12 cellular contexts compared by ENCODE assay signal in the genomic region with DNA sequence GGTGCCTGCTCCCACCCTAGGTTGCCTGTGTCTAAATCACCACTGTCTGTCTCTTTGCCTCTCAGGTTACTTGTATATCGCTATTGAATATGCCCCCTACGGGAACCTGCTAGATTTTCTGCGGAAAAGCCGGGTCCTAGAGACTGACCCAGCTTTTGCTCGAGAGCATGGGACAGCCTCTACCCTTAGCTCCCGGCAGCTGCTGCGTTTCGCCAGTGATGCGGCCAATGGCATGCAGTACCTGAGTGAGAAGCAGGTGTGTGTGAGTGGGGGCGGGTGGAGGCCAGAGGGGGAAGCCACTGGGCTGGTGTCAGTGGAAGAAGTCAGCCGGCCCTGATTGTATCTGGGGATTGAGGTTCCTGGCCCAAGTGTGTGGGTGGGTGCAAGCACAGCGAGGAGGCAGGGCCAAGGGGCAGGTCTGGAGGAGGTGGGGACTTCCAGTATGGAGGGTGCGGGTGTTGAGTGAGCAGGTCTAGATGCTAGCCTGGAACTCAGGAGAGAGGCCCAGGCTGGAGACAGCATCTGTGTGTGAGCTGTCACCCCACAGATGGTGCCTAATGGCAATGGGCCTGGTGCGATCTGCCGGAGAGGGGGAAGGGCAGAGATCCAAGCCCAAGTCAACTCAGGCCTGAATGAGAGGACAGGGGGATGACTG. TPM values are rescaled to one million over a fixed set of nuclear protein-coding genes. Genes with fewer than 3 reads are reported as not detected.
DNase-seq lines count a peak whose midpoint lies in the region; ATAC-seq, FAIRE-seq and TF ChIP-seq lines count a peak whose summit lies in the region.
"Had no signal": no experiment of that assay in that cellular context is flagged by ENCODE, and none has a peak within 500 bp of the region (broad histone marks: within the 10 kb centered on the region; RNA-seq: fewer than 3 reads in every experiment).

No MANE protein-coding gene starts in this region.

- peaks cover 6% of the 10 kb centered on the region for H3K4me1 Mint-ChIP-seq in WTC11

- H3K36me3 Mint-ChIP-seq in WTC11: no peaks in the 10 kb centered on the region

- no peaks in the 10 kb centered on the region for H3K27me3 Mint-ChIP-seq in WTC11 (ENCODE audit: low read depth)

- TF ChIP-seq POLR2A in HepG2 (IDR thresholded peaks at IDR 0.05; ENCODE audit: insufficient read depth in 1 of 2, low read depth in 2 of 2, low read length in 2 of 2): no peak

- ATAC-seq in WTC11 (no peak), sciatic nerve (no peak), HepG2 (no peak), HG03280 (IDR thresholded peaks at IDR 0.05; ENCODE audit: unreplicated experiment) (no peak)

- no peak for TF ChIP-seq CTCF in WTC11 (IDR thresholded peaks at IDR 0.05)
- TF ChIP-seq CTCF in dorsolateral prefrontal cortex (IDR thresholded peaks at IDR 0.05 in 54 of 56, conservative IDR thresholded peaks at IDR 0.05 in 2 of 56; ENCODE audit: low read depth in 1 of 56, partially characterized antibody in 56 of 56): peak in 1 of 56 donors; percentile 16
- TF ChIP-seq CTCF in HepG2 (CRISPR knock-in tag; IDR thresholded peaks at IDR 0.05): no peak

- peak overlapping the region; percentile 50; the same call in 1 of the 2 replicates for H3K27ac Mint-ChIP-seq in WTC11
- H3K27ac Mint-ChIP-seq: HFFc6 had no signal

- H3K9ac ChIP-seq in HepG2 (ENCODE audit: insufficient read depth, low read depth, low read length): no peak overlapping the region

- BruUV-seq in HepG2 (replicated peaks; lab: Mats Ljungman, UMichigan): no TSS peak

- no peak for FAIRE-seq in HepG2 (lab: Jason Lieb, UNC)

- no peak for TF ChIP-seq RAD21 in HepG2 (CRISPR knock-in tag; IDR thresholded peaks at IDR 0.05)

- H3K36me3 ChIP-seq in HepG2 (replicated peaks in 1 of 2; ENCODE audit: control insufficient read depth in 1 of 2, insufficient read depth in 2 of 2, low read length in 2 of 2): no peaks in the 10 kb centered on the region
- H3K36me3 ChIP-seq: thoracic aorta had no signal

- no peaks in the 10 kb centered on the region for H3K9me3 ChIP-seq in HepG2 (ENCODE audit: low read length)
- H3K9me3 ChIP-seq: thoracic aorta had no signal

- H2AFZ ChIP-seq in HepG2 (ENCODE audit: low read length): no peak overlapping the region

- peaks cover 25% of the 10 kb centered on the region for H3K4me1 ChIP-seq in HepG2 (ENCODE audit: insufficient read depth, low read length)

- H3K4me3 Mint-ChIP-seq in WTC11: no peak overlapping the region
- H3K4me3 Mint-ChIP-seq: HFFc6 had no signal

- no peaks in the 10 kb centered on the region for H4K20me1 ChIP-seq in HepG2 (ENCODE audit: insufficient read depth, low read length)

- H3K79me2 ChIP-seq in HepG2 (ENCODE audit: insufficient read depth, low read length): no peaks in the 10 kb centered on the region

- peak overlapping the region in 57 of 59 donors; percentile 10 to 96 (median 79) for H3K27ac ChIP-seq in dorsolateral prefrontal cortex
- H3K27ac ChIP-seq in HepG2 (ENCODE audit: extremely low read length, insufficient read depth, low read length): no peak overlapping the region
- H3K27ac ChIP-seq: thoracic aorta had no signal

- POLR2A ChIA-PET in WTC11 (lab: Charles Lee): interaction anchor here (0.7 kb wide), 1 partner anchor 34 kb away, joined by 3 read pairs; no protein-coding TSS in a partner anchor
- POLR2A ChIA-PET in HepG2 (lab: Yijun Ruan, JAX): no interaction called here

- in situ Hi-C loops in HepG2 (cut with HindIII; ENCODE audit: extremely low pct_ligation_motif_present, low pct_unique_long_range_greater_than_20kb): no loop called here

- no peaks in the 10 kb centered on the region for H3K9me3 Mint-ChIP-seq in WTC11
- H3K9me3 Mint-ChIP-seq: HFFc6 had no signal

- no peak overlapping the region for H3K4me2 ChIP-seq in HepG2 (ENCODE audit: low read depth, low read length)

- H3K27me3 ChIP-seq in dorsolateral prefrontal cortex (no peaks in the 10 kb centered on the region), HepG2 (ENCODE audit: control insufficient read depth in 1 of 2, insufficient read depth in 2 of 2, low read length in 2 of 2) (peaks cover 7 to 30% of the 10 kb centered on the region in 2 experiments)

- DNase-seq in WTC11 (ENCODE audit: low spot score) (no peak), dorsolateral prefrontal cortex (peak; percentile 62 to 86 (median 80)), sciatic nerve (ENCODE audit: low spot score) (peak; percentile 54), HepG2 (ENCODE audit: low spot score) (no peak)
- DNase-seq: activated T-cell treated with anti-CD3 and anti-CD28 coated beads, Interleukin-2, amount 50 U/mL, for 1 hour; Calu3; HFFc6; Karpas-422; kidney glomerular epithelial cell had no signal

- WGBS in HepG2 (ENCODE audit: low lambda C conversion rate): 43% methylated on average over 11 of the region's 15 CpGs

- TF ChIP-seq EP300 in HepG2 (IDR thresholded peaks at IDR 0.05; ENCODE audit: low read depth in 2 of 2, low read length in 2 of 2): no peak
- TF ChIP-seq EP300 in HepG2 (CRISPR knock-in tag; IDR thresholded peaks at IDR 0.05; ENCODE audit: borderline replicate concordance): no peak

- intact Hi-C loops in dorsolateral prefrontal cortex (cut with DNase I): loop anchor here (2.0 to 5.0 kb wide), 2 partner anchors 23 to 49 kb away; partner anchors contain the start of gene ELOVL1 (in 2 of the 2)
- intact Hi-C loops in sciatic nerve (cut with DNase I): no loop called here
- intact Hi-C loops in HepG2 (cut with micrococcal nuclease; ENCODE audit: unreplicated experiment): no loop called here

- CTCF ChIA-PET in WTC11 (lab: Charles Lee): interaction anchor here (1.4 to 2.4 kb wide), 3 partner anchors 24 to 41 kb away, joined by 3 to 10 read pairs (median 6); partner anchors contain the start of genes C1orf210 and CDC20
- CTCF ChIA-PET in HepG2 (lab: Yijun Ruan, JAX; ENCODE audit: low intra/inter-chr PET ratio, low total read pairs): no interaction called here

- H3K4me3 ChIP-seq in dorsolateral prefrontal cortex (no peak overlapping the region), HepG2 (replicated peaks in 1 of 3; ENCODE audit: insufficient read depth in 1 of 3, low read depth in 2 of 3, low read length in 3 of 3) (no peak overlapping the region)
- H3K4me3 ChIP-seq: thoracic aorta had no signal

RNA-seq across cellular contexts. Expression of gene TIE1, which starts 17.2 kb away (rescaled TPM):
- total RNA-seq in WTC11 (2021) (2.5 to 3.7 TPM (median 2.6 TPM) in 3 replicates), dorsolateral prefrontal cortex (10 to 100 TPM in 111 of 120 experiments, 1 to 10 TPM in 9; 7.0 to 50.7 (median 15.4) TPM), sciatic nerve (58.0 TPM), HepG2 (2016; rRNA removed; fragmentation: Illumina TruSeq; extraction: Trizol) (0.20 and 0.84 TPM in 2 replicates)
- not detected in 2 replicates for total RNA-seq in HepG2 (2016; cell fraction: cytosol; rRNA removed; fragmentation: Illumina TruSeq; extraction: Trizol; ENCODE audit: low read depth)
- 0.30 and 0.76 TPM in 2 replicates for total RNA-seq in HepG2 (2016; cell fraction: insoluble cytoplasmic fraction; rRNA removed; fragmentation: Illumina TruSeq; extraction: Trizol)
- total RNA-seq in HepG2 (2016; cell fraction: membrane; rRNA removed; fragmentation: Illumina TruSeq; extraction: Trizol): 0.10 and 0.19 TPM in 2 replicates
- 1.3 TPM in 2 replicates for total RNA-seq in HepG2 (2016; cell fraction: nucleus; rRNA removed; fragmentation: Illumina TruSeq; extraction: Trizol)
- 0.58 and 2.5 TPM in 2 replicates for polyA plus RNA-seq in HepG2 (2011; rRNA removed)
- 0.72 and 1.1 TPM in 2 replicates for polyA plus RNA-seq in HepG2 (2011; cell fraction: cytosol; rRNA removed)
- 2.4 and 4.2 TPM in 2 replicates for polyA plus RNA-seq in HepG2 (2011; cell fraction: nucleus; rRNA removed)
- 0.35 and 1.3 TPM in 2 replicates for polyA plus RNA-seq in HepG2 (2012)
- polyA plus RNA-seq in HepG2 (2016; cell fraction: cytosol; fragmentation: Illumina TruSeq; extraction: Trizol; ENCODE audit: low read depth): 0.09 and 0.11 TPM in 2 replicates
- 0.36 and 0.49 TPM in 2 replicates for polyA plus RNA-seq in HepG2 (2016; cell fraction: insoluble cytoplasmic fraction; fragmentation: Illumina TruSeq; extraction: Trizol; ENCODE audit: low read depth)
- 0.06 and 0.20 TPM in 2 replicates for polyA plus RNA-seq in HepG2 (2016; cell fraction: membrane; fragmentation: Illumina TruSeq; extraction: Trizol; ENCODE audit: low read depth)
- 0.96 and 1.3 TPM in 2 replicates for polyA plus RNA-seq in HepG2 (2016; cell fraction: nucleus; fragmentation: Illumina TruSeq; extraction: Trizol; ENCODE audit: insufficient read depth, low read depth)
- 4.2 TPM in 1 of 2 replicates, not detected in the other for polyA minus RNA-seq in HepG2 (2011; rRNA and poly(A)+ RNA removed; ENCODE audit: low replicate concordance)
- polyA minus RNA-seq in HepG2 (2011; cell fraction: cytosol; rRNA and poly(A)+ RNA removed): 0.88 and 2.3 TPM in 2 replicates
- 0.75 and 0.77 TPM in 2 replicates for polyA minus RNA-seq in HepG2 (2011; cell fraction: nucleus; rRNA and poly(A)+ RNA removed)
- total RNA-seq: Calu3, osteocyte had no signal

RNA-seq across cellular contexts. Expression of gene MPL, which starts 19.7 kb away (rescaled TPM):
- 0.15 to 0.44 TPM (median 0.21 TPM) in 3 replicates for total RNA-seq in WTC11 (2021)
- total RNA-seq in dorsolateral prefrontal cortex: 1 to 10 TPM in 57 of 120 experiments, under 1 TPM in 47, not detected in 16; 0.23 to 3.6 (median 1.1) TPM
- 0.40 TPM for total RNA-seq in sciatic nerve
- total RNA-seq in HepG2 (2016; rRNA removed; fragmentation: Illumina TruSeq; extraction: Trizol): not detected in 2 replicates
- total RNA-seq in HepG2 (2016; cell fraction: cytosol; rRNA removed; fragmentation: Illumina TruSeq; extraction: Trizol; ENCODE audit: low read depth): 0.30 TPM in 1 of 2 replicates, not detected in the other
- not detected in 2 replicates for total RNA-seq in HepG2 (2016; cell fraction: insoluble cytoplasmic fraction; rRNA removed; fragmentation: Illumina TruSeq; extraction: Trizol)
- total RNA-seq in HepG2 (2016; cell fraction: membrane; rRNA removed; fragmentation: Illumina TruSeq; extraction: Trizol): not detected in 2 replicates
- total RNA-seq in HepG2 (2016; cell fraction: nucleus; rRNA removed; fragmentation: Illumina TruSeq; extraction: Trizol): not detected in 2 replicates
- polyA plus RNA-seq in HepG2 (2011; rRNA removed): not detected in 2 replicates
- polyA plus RNA-seq in HepG2 (2011; cell fraction: cytosol; rRNA removed): not detected in 2 replicates
- not detected in 2 replicates for polyA plus RNA-seq in HepG2 (2011; cell fraction: nucleus; rRNA removed)
- polyA plus RNA-seq in HepG2 (2012): not detected in 2 replicates
- polyA plus RNA-seq in HepG2 (2016; cell fraction: cytosol; fragmentation: Illumina TruSeq; extraction: Trizol; ENCODE audit: low read depth): not detected in 2 replicates
- 0.12 TPM in 1 of 2 replicates, not detected in the other for polyA plus RNA-seq in HepG2 (2016; cell fraction: insoluble cytoplasmic fraction; fragmentation: Illumina TruSeq; extraction: Trizol; ENCODE audit: low read depth)
- polyA plus RNA-seq in HepG2 (2016; cell fraction: membrane; fragmentation: Illumina TruSeq; extraction: Trizol; ENCODE audit: low read depth): not detected in 2 replicates
- polyA plus RNA-seq in HepG2 (2016; cell fraction: nucleus; fragmentation: Illumina TruSeq; extraction: Trizol; ENCODE audit: insufficient read depth, low read depth): not detected in 2 replicates
- polyA minus RNA-seq in HepG2 (2011; rRNA and poly(A)+ RNA removed; ENCODE audit: low replicate concordance): 0.54 TPM in 1 of 2 replicates, not detected in the other
- polyA minus RNA-seq in HepG2 (2011; cell fraction: cytosol; rRNA and poly(A)+ RNA removed): not detected in 2 replicates
- polyA minus RNA-seq in HepG2 (2011; cell fraction: nucleus; rRNA and poly(A)+ RNA removed): not detected in 2 replicates
- total RNA-seq: HFFc6, osteocyte, thoracic aorta had no signal

RNA-seq across cellular contexts. Expression of gene C1orf210, which starts 32.6 kb away (rescaled TPM):
- total RNA-seq in WTC11 (2021) (11.7 to 14.0 TPM (median 12.8 TPM) in 3 replicates), dorsolateral prefrontal cortex (under 1 TPM in 12 of 120 experiments, not detected in 108; 0.22 to 0.88 (median 0.48) TPM), sciatic nerve (not detected), HepG2 (2016; rRNA removed; fragmentation: Illumina TruSeq; extraction: Trizol) (0.49 and 0.52 TPM in 2 replicates)
- 0.44 TPM in 1 of 2 replicates, not detected in the other for total RNA-seq in HepG2 (2016; cell fraction: cytosol; rRNA removed; fragmentation: Illumina TruSeq; extraction: Trizol; ENCODE audit: low read depth)
- 0.52 and 0.54 TPM in 2 replicates for total RNA-seq in HepG2 (2016; cell fraction: insoluble cytoplasmic fraction; rRNA removed; fragmentation: Illumina TruSeq; extraction: Trizol)
- total RNA-seq in HepG2 (2016; cell fraction: membrane; rRNA removed; fragmentation: Illumina TruSeq; extraction: Trizol): 0.45 and 0.71 TPM in 2 replicates
- 0.87 TPM in 1 of 2 replicates, not detected in the other for total RNA-seq in HepG2 (2016; cell fraction: nucleus; rRNA removed; fragmentation: Illumina TruSeq; extraction: Trizol)
- polyA plus RNA-seq in HepG2 (2011; rRNA removed): 5.1 and 7.1 TPM in 2 replicates
- polyA plus RNA-seq in HepG2 (2011; cell fraction: cytosol; rRNA removed): 4.7 and 8.4 TPM in 2 replicates
- 0.98 and 2.3 TPM in 2 replicates for polyA plus RNA-seq in HepG2 (2011; cell fraction: nucleus; rRNA removed)
- polyA plus RNA-seq in HepG2 (2012): 4.4 and 6.7 TPM in 2 replicates
- polyA plus RNA-seq in HepG2 (2016; cell fraction: cytosol; fragmentation: Illumina TruSeq; extraction: Trizol; ENCODE audit: low read depth): 0.37 and 0.51 TPM in 2 replicates
- polyA plus RNA-seq in HepG2 (2016; cell fraction: insoluble cytoplasmic fraction; fragmentation: Illumina TruSeq; extraction: Trizol; ENCODE audit: low read depth): 0.97 and 1.6 TPM in 2 replicates
- 0.76 and 0.95 TPM in 2 replicates for polyA plus RNA-seq in HepG2 (2016; cell fraction: membrane; fragmentation: Illumina TruSeq; extraction: Trizol; ENCODE audit: low read depth)
- 0.73 and 0.75 TPM in 2 replicates for polyA plus RNA-seq in HepG2 (2016; cell fraction: nucleus; fragmentation: Illumina TruSeq; extraction: Trizol; ENCODE audit: insufficient read depth, low read depth)
- 2.2 TPM in 1 of 2 replicates, not detected in the other for polyA minus RNA-seq in HepG2 (2011; rRNA and poly(A)+ RNA removed; ENCODE audit: low replicate concordance)
- polyA minus RNA-seq in HepG2 (2011; cell fraction: cytosol; rRNA and poly(A)+ RNA removed): 0.97 and 1.5 TPM in 2 replicates
- polyA minus RNA-seq in HepG2 (2011; cell fraction: nucleus; rRNA and poly(A)+ RNA removed): 1.4 TPM in 1 of 2 replicates, not detected in the other
- total RNA-seq: HFFc6, osteocyte, thoracic aorta had no signal

RNA-seq across cellular contexts. Expression of gene CDC20, which starts 40.8 kb away (rescaled TPM):
- 246 to 280 TPM (median 265 TPM) in 3 replicates for total RNA-seq in WTC11 (2021)
- total RNA-seq in dorsolateral prefrontal cortex: 1 to 10 TPM in 73 of 120 experiments, under 1 TPM in 34, not detected in 13; 0.32 to 6.8 (median 1.5) TPM
- 1.9 TPM for total RNA-seq in sciatic nerve
- 90.0 and 97.8 TPM in 2 replicates for total RNA-seq in HepG2 (2016; rRNA removed; fragmentation: Illumina TruSeq; extraction: Trizol)
- 46.4 and 52.0 TPM in 2 replicates for total RNA-seq in HepG2 (2016; cell fraction: cytosol; rRNA removed; fragmentation: Illumina TruSeq; extraction: Trizol; ENCODE audit: low read depth)
- 83.1 and 89.9 TPM in 2 replicates for total RNA-seq in HepG2 (2016; cell fraction: insoluble cytoplasmic fraction; rRNA removed; fragmentation: Illumina TruSeq; extraction: Trizol)
- total RNA-seq in HepG2 (2016; cell fraction: membrane; rRNA removed; fragmentation: Illumina TruSeq; extraction: Trizol): 44.6 and 48.1 TPM in 2 replicates
- 41.5 and 42.9 TPM in 2 replicates for total RNA-seq in HepG2 (2016; cell fraction: nucleus; rRNA removed; fragmentation: Illumina TruSeq; extraction: Trizol)
- 39.5 and 57.9 TPM in 2 replicates for polyA plus RNA-seq in HepG2 (2011; rRNA removed)
- polyA plus RNA-seq in HepG2 (2011; cell fraction: cytosol; rRNA removed): 30.0 and 51.5 TPM in 2 replicates
- polyA plus RNA-seq in HepG2 (2011; cell fraction: nucleus; rRNA removed): 32.3 and 62.8 TPM in 2 replicates
- polyA plus RNA-seq in HepG2 (2012): 30.3 and 42.3 TPM in 2 replicates
- polyA plus RNA-seq in HepG2 (2016; cell fraction: cytosol; fragmentation: Illumina TruSeq; extraction: Trizol; ENCODE audit: low read depth): 55.7 and 55.8 TPM in 2 replicates
- polyA plus RNA-seq in HepG2 (2016; cell fraction: insoluble cytoplasmic fraction; fragmentation: Illumina TruSeq; extraction: Trizol; ENCODE audit: low read depth): 111 and 128 TPM in 2 replicates
- polyA plus RNA-seq in HepG2 (2016; cell fraction: membrane; fragmentation: Illumina TruSeq; extraction: Trizol; ENCODE audit: low read depth): 48.3 and 54.4 TPM in 2 replicates
- polyA plus RNA-seq in HepG2 (2016; cell fraction: nucleus; fragmentation: Illumina TruSeq; extraction: Trizol; ENCODE audit: insufficient read depth, low read depth): 82.6 and 84.9 TPM in 2 replicates
- 131 and 377 TPM in 2 replicates for polyA minus RNA-seq in HepG2 (2011; rRNA and poly(A)+ RNA removed; ENCODE audit: low replicate concordance)
- polyA minus RNA-seq in HepG2 (2011; cell fraction: cytosol; rRNA and poly(A)+ RNA removed): 20.8 and 38.2 TPM in 2 replicates
- 12.4 and 21.2 TPM in 2 replicates for polyA minus RNA-seq in HepG2 (2011; cell fraction: nucleus; rRNA and poly(A)+ RNA removed)

RNA-seq across cellular contexts. Expression of gene TMEM125, which starts 48.2 kb away (rescaled TPM):
- 21.5 to 27.8 TPM (median 25.1 TPM) in 3 replicates for total RNA-seq in WTC11 (2021)
- total RNA-seq in dorsolateral prefrontal cortex: 10 to 100 TPM in 68 of 120 experiments, 1 to 10 TPM in 52; 1.0 to 62.8 (median 11.5) TPM
- total RNA-seq in sciatic nerve: 3.2 TPM
- not detected in 2 replicates for total RNA-seq in HepG2 (2016; rRNA removed; fragmentation: Illumina TruSeq; extraction: Trizol)
- total RNA-seq in HepG2 (2016; cell fraction: cytosol; rRNA removed; fragmentation: Illumina TruSeq; extraction: Trizol; ENCODE audit: low read depth): not detected in 2 replicates
- not detected in 2 replicates for total RNA-seq in HepG2 (2016; cell fraction: insoluble cytoplasmic fraction; rRNA removed; fragmentation: Illumina TruSeq; extraction: Trizol)
- total RNA-seq in HepG2 (2016; cell fraction: membrane; rRNA removed; fragmentation: Illumina TruSeq; extraction: Trizol): not detected in 2 replicates
- not detected in 2 replicates for total RNA-seq in HepG2 (2016; cell fraction: nucleus; rRNA removed; fragmentation: Illumina TruSeq; extraction: Trizol)
- 0.03 TPM in 1 of 2 replicates, not detected in the other for polyA plus RNA-seq in HepG2 (2011; rRNA removed)
- polyA plus RNA-seq in HepG2 (2011; cell fraction: cytosol; rRNA removed): 0.08 TPM in 2 replicates
- 0.09 TPM in 1 of 2 replicates, not detected in the other for polyA plus RNA-seq in HepG2 (2011; cell fraction: nucleus; rRNA removed)
- polyA plus RNA-seq in HepG2 (2012): 0.07 TPM in 1 of 2 replicates, not detected in the other
- polyA plus RNA-seq in HepG2 (2016; cell fraction: cytosol; fragmentation: Illumina TruSeq; extraction: Trizol; ENCODE audit: low read depth): not detected in 2 replicates
- polyA plus RNA-seq in HepG2 (2016; cell fraction: insoluble cytoplasmic fraction; fragmentation: Illumina TruSeq; extraction: Trizol; ENCODE audit: low read depth): not detected in 2 replicates
- not detected in 2 replicates for polyA plus RNA-seq in HepG2 (2016; cell fraction: membrane; fragmentation: Illumina TruSeq; extraction: Trizol; ENCODE audit: low read depth)
- not detected in 2 replicates for polyA plus RNA-seq in HepG2 (2016; cell fraction: nucleus; fragmentation: Illumina TruSeq; extraction: Trizol; ENCODE audit: insufficient read depth, low read depth)
- 0.22 TPM in 1 of 2 replicates, not detected in the other for polyA minus RNA-seq in HepG2 (2011; rRNA and poly(A)+ RNA removed; ENCODE audit: low replicate concordance)
- not detected in 2 replicates for polyA minus RNA-seq in HepG2 (2011; cell fraction: cytosol; rRNA and poly(A)+ RNA removed)
- not detected in 2 replicates for polyA minus RNA-seq in HepG2 (2011; cell fraction: nucleus; rRNA and poly(A)+ RNA removed)
- total RNA-seq: HFFc6, osteocyte had no signal

Comparison
In these comparisons a context has a peak if more than half of its experiments do, and no peak if none do; other contexts are left out.
1. DNase-seq: peak in dorsolateral prefrontal cortex (10 of 10) and sciatic nerve (single experiment); none in WTC11 (single experiment) and HepG2 (single experiment).
2. intact Hi-C loops: an anchor here in dorsolateral prefrontal cortex (2.0 to 5.0 kb wide); none called in sciatic nerve and HepG2.